In genomic region chr10:86971146-86971991, GRCh38 we compare ENCODE assay signal across 1 cellular context.
A peak's percentile ranks its signal among the peaks of the same experiment; 100 is the strongest.
TF ChIP-seq lines count a peak whose summit lies in the region.

No MANE protein-coding gene starts in this region.

TF ChIP-seq in GM12878, 131 proteins besides CTCF, POLR2A, EP300 and RAD21:
- peak; percentile 72; the same call in 1 of the 2 replicates for TF ChIP-seq BCLAF1 (IDR thresholded peaks at IDR 0.05)
- peak; percentile 59; the same call in 1 of the 2 replicates for TF ChIP-seq TAF1 (IDR thresholded peaks at IDR 0.05; ENCODE audit: borderline replicate concordance, low read depth, low read length)
- TF ChIP-seq BACH1 (IDR thresholded peaks at IDR 0.05; ENCODE audit: borderline replicate concordance), result peak; percentile 82; the same call in 1 of the 2 replicates
- TF ChIP-seq MYC (IDR thresholded peaks at IDR 0.05; ENCODE audit: insufficient read depth, insufficient read length, insufficient replicate concordance, low read length, severe bottlenecking), result peak; percentile 80
- TF ChIP-seq PKNOX1 (IDR thresholded peaks at IDR 0.05), result peak; percentile 14; the same call in 1 of the 2 replicates
- TF ChIP-seq EGR1 (IDR thresholded peaks at IDR 0.05; ENCODE audit: borderline replicate concordance in 1 of 2, low read depth in 2 of 2, low read length in 2 of 2), result 0 out of 3 replicates have a peak, but pooled peaks of 1 of the 2 experiments have one; percentile 5
- TF ChIP-seq USF1 (IDR thresholded peaks at IDR 0.05; ENCODE audit: borderline replicate concordance, extremely low read length, insufficient read depth, low read depth, low read length), result peak; percentile 64
- peak; percentile 77 for TF ChIP-seq MXI1 (IDR thresholded peaks at IDR 0.05; ENCODE audit: low read depth, low read length)
- TF ChIP-seq POLR2AphosphoS5 (IDR thresholded peaks at IDR 0.05; ENCODE audit: low read length), result peak; percentile 73; the same call in 1 of the 2 replicates
- TF ChIP-seq E2F8 (IDR thresholded peaks at IDR 0.05; ENCODE audit: low read depth, partially characterized antibody), result no peak
- 0 out of 2 replicates have a peak, but pooled peaks have one; percentile 22 for TF ChIP-seq MLLT1 (IDR thresholded peaks at IDR 0.05)
- no peak for TF ChIP-seq SIX5 (IDR thresholded peaks at IDR 0.05; ENCODE audit: low read depth, low read length, severe bottlenecking)
- peak; percentile 100 for TF ChIP-seq BHLHE40 (IDR thresholded peaks at IDR 0.05; ENCODE audit: borderline replicate concordance in 1 of 2, low read depth in 2 of 2, low read length in 1 of 2)
- no peak for TF ChIP-seq POU2F2 (IDR thresholded peaks at IDR 0.05; ENCODE audit: borderline replicate concordance, low read depth, low read length)
- no peak for TF ChIP-seq CREB1 (IDR thresholded peaks at IDR 0.05; ENCODE audit: low read depth)
- peak; percentile 81 for TF ChIP-seq DPF2 (IDR thresholded peaks at IDR 0.05)
- 0 out of 2 replicates have a peak, but pooled peaks have one; percentile 39 for TF ChIP-seq LARP7 (IDR thresholded peaks at IDR 0.05)
- TF ChIP-seq RELB (IDR thresholded peaks at IDR 0.05; ENCODE audit: low read depth), result 0 out of 2 replicates have a peak, but pooled peaks have one; percentile 23
- TF ChIP-seq IKZF1 (conservative IDR thresholded peaks at IDR 0.05), result peak; percentile 73
- peak; percentile 84 for TF ChIP-seq ZNF687 (IDR thresholded peaks at IDR 0.05)
- peak; percentile 99 for TF ChIP-seq MEF2B (IDR thresholded peaks at IDR 0.05; ENCODE audit: partially characterized antibody, poor library complexity, severe bottlenecking)
- 0 out of 2 replicates have a peak, but pooled peaks have one; percentile 19 for TF ChIP-seq CHD2 (IDR thresholded peaks at IDR 0.05; ENCODE audit: borderline replicate concordance, low read depth, low read length)
- TF ChIP-seq MAX (IDR thresholded peaks at IDR 0.05; ENCODE audit: low read depth, low read length), result peak; percentile 81
- TF ChIP-seq GATAD2B (conservative IDR thresholded peaks at IDR 0.05; ENCODE audit: low read depth), result 0 out of 2 replicates have a peak, but pooled peaks have one; percentile 83
- TF ChIP-seq SMARCA5 (IDR thresholded peaks at IDR 0.05), result peak; percentile 51; the same call in 1 of the 2 replicates
- TF ChIP-seq ZSCAN29 (IDR thresholded peaks at IDR 0.05), result no peak
- TF ChIP-seq JUND (IDR thresholded peaks at IDR 0.05; ENCODE audit: low read depth, low read length), result no peak
- TF ChIP-seq EZH2 (IDR thresholded peaks at IDR 0.05; ENCODE audit: borderline replicate concordance, control insufficient read depth, low read depth, low read length), result no peak
- TF ChIP-seq NKRF (conservative IDR thresholded peaks at IDR 0.05), result peak; percentile 58
- 0 out of 2 replicates have a peak, but pooled peaks have one; percentile 5 for TF ChIP-seq TCF12 (IDR thresholded peaks at IDR 0.05; ENCODE audit: low read depth, low read length)
- no peak for TF ChIP-seq MEF2A (IDR thresholded peaks at IDR 0.05; ENCODE audit: insufficient read depth, low read depth, low read length)
- TF ChIP-seq NR2F1 (conservative IDR thresholded peaks at IDR 0.05), result peak; percentile 60
- TF ChIP-seq RAD51 (IDR thresholded peaks at IDR 0.05), result peak; percentile 79
- no peak for TF ChIP-seq YBX1 (IDR thresholded peaks at IDR 0.05)
